Comparison of ENCODE assay signal across 8 cellular contexts in genomic region chr19:12052057-12052570, GRCh38. TPM values are rescaled to one million over a fixed set of nuclear protein-coding genes. Genes with fewer than 3 reads are reported as not detected.
DNase-seq lines count a peak whose midpoint lies in the region; ATAC-seq, FAIRE-seq and TF ChIP-seq lines count a peak whose summit lies in the region.

No MANE protein-coding gene starts in this region.

- peak overlapping the region; percentile 16 for H3K27ac Mint-ChIP-seq in activated CD8-positive, alpha-beta T cell treated with anti-CD3 and anti-CD28 coated beads for 36 hours

- H3K4me3 ChIP-seq in kidney (ENCODE audit: low read length in 2 of 2), result peak overlapping the region; percentile 74 to 91
- peak overlapping the region; percentile 70 for H3K4me3 ChIP-seq in suprapubic skin

- peak overlapping the region; percentile 83 for H3K4me3 Mint-ChIP-seq in activated CD8-positive, alpha-beta T cell treated with anti-CD3 and anti-CD28 coated beads for 36 hours

- no peak for FAIRE-seq in kidney (lab: Jason Lieb, UNC)

- intact Hi-C loops in activated CD8-positive, alpha-beta T cell treated with anti-CD3 and anti-CD28 coated beads for 36 hours (cut with micrococcal nuclease), result no loop called here
- intact Hi-C loops in kidney (cut with DNase I), result no loop called here

- no peaks in the 10 kb centered on the region for H3K9me3 ChIP-seq in kidney (ENCODE audit: control insufficient read depth in 1 of 2, low read length in 2 of 2)
- H3K9me3 ChIP-seq in suprapubic skin, result no peaks in the 10 kb centered on the region

- CTCF ChIA-PET in activated CD8-positive, alpha-beta T cell treated with anti-CD3 and anti-CD28 coated beads for 36 hours (lab: Charles Lee), result interaction anchor here (0.6 to 3.5 kb wide), 10 partner anchors 8 to 254 kb away, joined by 3 to 13 read pairs (median 5); partner anchors contain the start of genes ZNF491 and ZNF700

- peak; percentile 22 for ATAC-seq in HG03045 (IDR thresholded peaks at IDR 0.05; ENCODE audit: unreplicated experiment)
- ATAC-seq in activated CD8-positive, alpha-beta T cell treated with anti-CD3 and anti-CD28 coated beads for 36 hours, result no peak
- ATAC-seq in GM21390 (IDR thresholded peaks at IDR 0.05; ENCODE audit: unreplicated experiment), result no peak

- H3K27me3 Mint-ChIP-seq in activated CD8-positive, alpha-beta T cell treated with anti-CD3 and anti-CD28 coated beads for 36 hours, result peaks cover 20% of the 10 kb centered on the region

- POLR2A ChIA-PET in activated CD8-positive, alpha-beta T cell treated with anti-CD3 and anti-CD28 coated beads for 36 hours (lab: Charles Lee), result interaction anchor here (0.6 to 2.1 kb wide), 7 partner anchors 17 to 1237 kb away, joined by 3 to 12 read pairs (median 4); partner anchors contain the start of genes ZNF433, ZNF491 and ZNF700

- H3K27me3 ChIP-seq in suprapubic skin, result no peaks in the 10 kb centered on the region

- H3K9me3 Mint-ChIP-seq in activated CD8-positive, alpha-beta T cell treated with anti-CD3 and anti-CD28 coated beads for 36 hours, result peaks cover 3% of the 10 kb centered on the region

- H3K9ac ChIP-seq in kidney (ENCODE audit: low read length in 2 of 2), result peak overlapping the region; percentile 43 to 88

- H3K27ac ChIP-seq in kidney (ENCODE audit: low read depth in 2 of 2, low read length in 2 of 2), result peak overlapping the region; percentile 25 to 86
- peak overlapping the region; percentile 38 for H3K27ac ChIP-seq in suprapubic skin

- DNase-seq in D341Med (ENCODE audit: low spot score) (peak; percentile 31), kidney (no peak), suprapubic skin (ENCODE audit: low spot score in 2 of 2) (no peak), NCI-H526 treated with DMSO at 0.1 percent for 48 hours (lab: John Stamatoyannopoulos, UW) (no peak), epidermal melanocyte (ENCODE audit: insufficient read length, low spot score) (no peak)
- peak; percentile 32 for DNase-seq in activated CD8-positive, alpha-beta T cell treated with anti-CD3 and anti-CD28 coated beads for 36 hours

- H3K4me1 Mint-ChIP-seq in activated CD8-positive, alpha-beta T cell treated with anti-CD3 and anti-CD28 coated beads for 36 hours (ENCODE audit: low read depth), result peaks cover 13% of the 10 kb centered on the region

- no peak for TF ChIP-seq CTCF in activated CD8-positive, alpha-beta T cell treated with anti-CD3 and anti-CD28 coated beads for 36 hours (IDR thresholded peaks at IDR 0.05)
- TF ChIP-seq CTCF in kidney (IDR thresholded peaks at IDR 0.05; ENCODE audit: borderline replicate concordance, extremely low read depth, insufficient read depth), result no peak
- TF ChIP-seq CTCF in suprapubic skin (IDR thresholded peaks at IDR 0.05), result no peak

- H3K36me3 ChIP-seq in kidney (ENCODE audit: control insufficient read depth in 1 of 2, insufficient read depth in 2 of 2, low read length in 2 of 2) (no peaks in the 10 kb centered on the region), suprapubic skin (no peaks in the 10 kb centered on the region)

- TF ChIP-seq POLR2A in suprapubic skin (IDR thresholded peaks at IDR 0.05), result no peak

- H3K4me1 ChIP-seq in kidney (ENCODE audit: control insufficient read depth in 1 of 2, insufficient read depth in 1 of 2, low read depth in 1 of 2, low read length in 2 of 2), result peaks cover 0 to 2% of the 10 kb centered on the region in 2 donors
- peaks cover 15% of the 10 kb centered on the region for H3K4me1 ChIP-seq in suprapubic skin

- peaks cover 8% of the 10 kb centered on the region for H3K36me3 Mint-ChIP-seq in activated CD8-positive, alpha-beta T cell treated with anti-CD3 and anti-CD28 coated beads for 36 hours (ENCODE audit: low read depth)

- WGBS in suprapubic skin, result under 1% methylated on average over 13 of the region's 21 CpGs

- no peak for TF ChIP-seq EP300 in suprapubic skin (IDR thresholded peaks at IDR 0.05)

RNA-seq across cellular contexts. Expression of gene ZNF878, which starts 0.6 kb away (rescaled TPM):
- 1 to 10 TPM in 1 of 2 experiments, under 1 TPM in 1; 0.65 to 1.0 TPM for total RNA-seq in activated CD8-positive, alpha-beta T cell treated with anti-CD3 and anti-CD28 coated beads for 36 hours
- 0.60 TPM for total RNA-seq in kidney
- 0.67 TPM for polyA plus RNA-seq in kidney (ENCODE audit: insufficient read depth, low read depth, low replicate concordance)
- total RNA-seq in suprapubic skin, result 1 to 10 TPM in 2 of 4 donors, under 1 TPM in 1, not detected in 1; 0.34 to 1.3 (median 1.1) TPM

RNA-seq across cellular contexts. Expression of gene ZNF844, which starts 12.4 kb away (rescaled TPM):
- total RNA-seq in activated CD8-positive, alpha-beta T cell treated with anti-CD3 and anti-CD28 coated beads for 36 hours, result 1 to 10 TPM; 2.6 to 3.8 TPM
- total RNA-seq in kidney, result 28.1 TPM
- polyA plus RNA-seq in kidney (ENCODE audit: insufficient read depth, low read depth, low replicate concordance), result 7.4 TPM
- total RNA-seq in suprapubic skin, result 10 to 100 TPM; 11.5 to 18.1 (median 12.3) TPM

RNA-seq across cellular contexts. Expression of gene ZNF433, which starts 16.6 kb away (rescaled TPM):
- 1 to 10 TPM; 1.5 to 2.1 TPM for total RNA-seq in activated CD8-positive, alpha-beta T cell treated with anti-CD3 and anti-CD28 coated beads for 36 hours
- total RNA-seq in kidney (13.6 TPM), suprapubic skin (10 to 100 TPM in 3 of 4 donors, 1 to 10 TPM in 1; 6.1 to 22.6 (median 10.4) TPM)
- polyA plus RNA-seq in kidney (ENCODE audit: insufficient read depth, low read depth, low replicate concordance), result 10.5 TPM

Comparison
In these comparisons a context has a peak if more than half of its experiments do, and no peak if none do; other contexts are left out.
1. DNase-seq: peak in D341Med (single experiment) and activated CD8-positive, alpha-beta T cell treated with anti-CD3 and anti-CD28 coated beads for 36 hours (single experiment); none in kidney (single experiment), suprapubic skin (0 of 2), NCI-H526 treated with DMSO at 0.1 percent for 48 hours (single experiment) and epidermal melanocyte (single experiment).